In the genomic region with DNA sequence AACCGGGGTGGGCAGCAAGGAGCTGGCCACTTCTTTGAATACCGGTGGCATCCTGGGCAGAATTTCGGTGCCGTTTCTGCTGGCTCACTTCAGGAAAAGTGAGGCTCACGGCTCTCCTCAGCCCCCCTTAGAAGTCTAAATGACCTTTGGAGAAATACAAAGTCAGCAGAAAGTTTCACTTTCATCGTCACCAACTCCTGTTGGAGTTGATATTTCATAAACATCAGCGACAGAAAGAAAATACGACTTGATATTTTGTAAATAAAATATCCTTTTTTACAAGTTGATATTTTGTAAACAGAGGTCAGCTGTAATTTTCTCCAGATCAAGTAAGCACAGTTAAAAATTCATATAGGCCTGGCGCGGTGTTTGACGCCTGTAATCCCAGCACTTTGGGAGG, we compare ENCODE assay signal across 8 cellular contexts. TPM values are rescaled to one million over a fixed set of nuclear protein-coding genes. Genes with fewer than 3 reads are reported as not detected.
DNase-seq lines count a peak whose midpoint lies in the region; ATAC-seq, FAIRE-seq and TF ChIP-seq lines count a peak whose summit lies in the region.

No MANE protein-coding gene starts in this region.

- no peaks in the 10 kb centered on the region for H3K27me3 Mint-ChIP-seq in activated T-cell treated with anti-CD3 and anti-CD28 coated beads, Interleukin-2, amount 50 U/mL, for 24 hours

- TF ChIP-seq EP300 in GM12878 (IDR thresholded peaks at IDR 0.05; ENCODE audit: borderline replicate concordance in 1 of 2, control insufficient read depth in 1 of 2, low read depth in 2 of 2, low read length in 2 of 2) = no peak

- peak overlapping the region; percentile 79 for H3K4me3 ChIP-seq in GM12878
- peak overlapping the region; percentile 75 for H3K4me3 ChIP-seq in lower lobe of right lung
- peak overlapping the region; percentile 70 to 79 for H3K4me3 ChIP-seq in tibial artery

- no peak for FAIRE-seq in GM12878 (lab: Jason Lieb, UNC)

- peaks cover 35% of the 10 kb centered on the region for H3K9me3 Mint-ChIP-seq in activated T-cell treated with anti-CD3 and anti-CD28 coated beads, Interleukin-2, amount 50 U/mL, for 24 hours

- RAD21 ChIA-PET in GM12878 (lab: Charles Lee; ENCODE audit: unreplicated experiment) = interaction anchor here (0.7 to 0.8 kb wide), 2 partner anchors 23 to 95 kb away, joined by 4 read pairs; a partner anchor contains a TSS

- SMC1A ChIA-PET in GM12878 (lab: Charles Lee; ENCODE audit: uncharacterized antibody, unreplicated experiment) = interaction anchor here (1.2 kb wide), 1 partner anchor 93 kb away, joined by 3 read pairs; no protein-coding TSS in a partner anchor

- H3K4me1 Mint-ChIP-seq in activated T-cell treated with anti-CD3 and anti-CD28 coated beads, Interleukin-2, amount 50 U/mL, for 24 hours (ENCODE audit: low read depth) = peaks cover 22% of the 10 kb centered on the region

- no peak for TF ChIP-seq POLR2A in GM12878 (IDR thresholded peaks at IDR 0.05; ENCODE audit: low read depth, low read length)

- H3K27me3 ChIP-seq in GM12878 (replicated peaks in 1 of 2; ENCODE audit: control insufficient read depth in 2 of 2, insufficient read depth in 2 of 2, low read length in 1 of 2) = no peaks in the 10 kb centered on the region
- H3K27me3 ChIP-seq in lower lobe of right lung (ENCODE audit: low read depth) = no peaks in the 10 kb centered on the region
- no peaks in the 10 kb centered on the region for H3K27me3 ChIP-seq in tibial artery

- H3K79me2 ChIP-seq in GM12878 (ENCODE audit: control insufficient read depth, insufficient read depth, low read length) = peaks cover 2% of the 10 kb centered on the region

- peak overlapping the region; percentile 91 for H3K4me2 ChIP-seq in GM12878 (ENCODE audit: control insufficient read depth, insufficient read depth)

- CTCF ChIA-PET in GM12878 (lab: Yijun Ruan, JAX) = interaction anchor here (0.9 to 1.9 kb wide), 4 partner anchors 24 to 177 kb away, joined by 3 to 6 read pairs (median 4); no protein-coding TSS in a partner anchor

- intact Hi-C loops in GM12878 (cut with micrococcal nuclease; ENCODE audit: unreplicated experiment) (no loop called here), lower lobe of right lung (cut with DNase I) (no loop called here), tibial artery (cut with DNase I; ENCODE audit: low total_unique reads) (loop anchor here (5.0 to 10.0 kb wide), 2 partner anchors 89 to 151 kb away; no protein-coding TSS in a partner anchor)

- H3K4me1 ChIP-seq in GM12878 (ENCODE audit: control insufficient read depth, insufficient read depth, low read length) (peaks cover 6% of the 10 kb centered on the region; the same call in 1 of the 2 replicates), lower lobe of right lung (peaks cover 15% of the 10 kb centered on the region), tibial artery (peaks cover 0 to 23% (median 11%) of the 10 kb centered on the region in 4 donors)

- peak overlapping the region; percentile 76 for H3K9ac ChIP-seq in GM12878 (ENCODE audit: control insufficient read depth, insufficient read depth, low read length)

- no peak for TF ChIP-seq CTCF in GM12878 (IDR thresholded peaks at IDR 0.05 in 2 of 3, conservative IDR thresholded peaks at IDR 0.05 in 1 of 3; ENCODE audit: control insufficient read depth in 2 of 3, extremely low read depth in 1 of 3, insufficient read depth in 1 of 3, low read depth in 3 of 3, low read length in 3 of 3)
- no peak for TF ChIP-seq CTCF in lower lobe of right lung (IDR thresholded peaks at IDR 0.05)
- TF ChIP-seq CTCF in tibial artery (IDR thresholded peaks at IDR 0.05) = no peak

- peak overlapping the region; percentile 88 for H3K27ac Mint-ChIP-seq in activated T-cell treated with anti-CD3 and anti-CD28 coated beads, Interleukin-2, amount 50 U/mL, for 24 hours

- POLR2A ChIA-PET in GM12878 (lab: Charles Lee) = interaction anchor here (0.5 to 2.7 kb wide), 5 partner anchors 23 to 204 kb away, joined by 3 to 9 read pairs (median 4); a partner anchor contains a TSS

- H3K27ac ChIP-seq in GM12878 (ENCODE audit: control insufficient read depth, insufficient read depth) (peak overlapping the region; percentile 90), lower lobe of right lung (peak overlapping the region; percentile 92), tibial artery (peak overlapping the region; percentile 87 to 88)

- H3K9me3 ChIP-seq in GM12878 (replicated peaks; ENCODE audit: control insufficient read depth, insufficient read depth, low read length) (peaks cover 43% of the 10 kb centered on the region), lower lobe of right lung (peaks cover 69% of the 10 kb centered on the region), tibial artery (peaks cover 0 to 79% (median 38%) of the 10 kb centered on the region in 3 donors)

- H3K4me3 Mint-ChIP-seq in activated T-cell treated with anti-CD3 and anti-CD28 coated beads, Interleukin-2, amount 50 U/mL, for 24 hours = peak overlapping the region; percentile 82

- H2AFZ ChIP-seq in GM12878 (ENCODE audit: control insufficient read depth, low read depth, low read length) = peak overlapping the region; percentile 97

- ATAC-seq in GM12878 (no peak), lower lobe of right lung (no peak)

- no peak for TF ChIP-seq RAD21 in GM12878 (IDR thresholded peaks at IDR 0.05; ENCODE audit: insufficient read depth, low read depth, low read length)

- H3K36me3 Mint-ChIP-seq in activated T-cell treated with anti-CD3 and anti-CD28 coated beads, Interleukin-2, amount 50 U/mL, for 24 hours (ENCODE audit: low read depth) = peaks cover 97% of the 10 kb centered on the region

- DNase-seq in activated T-cell treated with anti-CD3 and anti-CD28 coated beads, Interleukin-2, amount 50 U/mL, for 24 hours = no peak
- DNase-seq in activated T-cell treated with anti-CD3 and anti-CD28 coated beads for 4 hours (no peak), GM12878 (ENCODE audit: low read depth, low spot score) (no peak), lower lobe of right lung (no peak), tibial artery (no peak), HuH-7.5 (ENCODE audit: low spot score) (no peak), hypothalamus (lab: John Stamatoyannopoulos, UW) (no peak)
- DNase-seq in stimulated activated CD4-positive, alpha-beta T cell treated with anti-CD3 and anti-CD28 coated beads, Interleukin-4, amount 100 ng/mL, for 4 hours = no peak

- H4K20me1 ChIP-seq in GM12878 (ENCODE audit: control insufficient read depth, insufficient read depth) = no peaks in the 10 kb centered on the region

- in situ Hi-C loops in GM12878 (cut with MboI) = no loop called here

- peaks cover 0 to 6% of the 10 kb centered on the region in 2 experiments; a peak in 1 of 4 replicates for H3K36me3 ChIP-seq in GM12878 (ENCODE audit: control insufficient read depth in 2 of 2, insufficient read depth in 2 of 2, low read length in 1 of 2)
- peaks cover 12% of the 10 kb centered on the region for H3K36me3 ChIP-seq in lower lobe of right lung
- peaks cover 56 to 62% (median 58%) of the 10 kb centered on the region in 3 donors for H3K36me3 ChIP-seq in tibial artery

- BruUV-seq in GM12878 (replicated peaks; lab: Mats Ljungman, UMichigan) = no TSS peak

- 71% methylated on average over 11 of the region's 11 CpGs for WGBS in GM12878 (ENCODE audit: insufficient coverage, insufficient replicate concordance, low lambda C conversion rate, missing lambda C conversion rate)

RNA-seq across cellular contexts. Expression of a gene that starts 0.8 kb away (rescaled TPM):
- total RNA-seq in GM12878 (2013; cell fraction: nucleolus; rRNA removed) = 73.5 and 82.1 TPM in 2 replicates
- 14.0 and 17.7 TPM in 2 replicates for total RNA-seq in GM12878 (2014; rRNA removed)
- 21.2 and 21.7 TPM in 2 replicates for total RNA-seq in GM12878 (2014; rRNA removed; fragmentation: Illumina TruSeq; extraction: Trizol)
- total RNA-seq in GM12878 (2021) = 13.7 and 15.7 TPM in 2 replicates
- 11.5 TPM for polyA plus RNA-seq in GM12878 (2011; ENCODE audit: low read depth)
- polyA plus RNA-seq in GM12878 (2011; rRNA removed) = 14.3 and 19.3 TPM in 2 replicates
- polyA plus RNA-seq in GM12878 (2011; cell fraction: cytosol; rRNA removed) = 5.9 and 6.9 TPM in 2 replicates
- 11.8 and 15.3 TPM in 2 replicates for polyA plus RNA-seq in GM12878 (2011; cell fraction: nucleus; rRNA removed)
- 11.4 and 17.2 TPM in 2 replicates for polyA plus RNA-seq in GM12878 (2012)
- 20.1 and 27.9 TPM in 2 replicates for polyA plus RNA-seq in GM12878 (2014; fragmentation: Illumina TruSeq; extraction: Trizol)
- 1 to 10 TPM; 7.4 to 8.7 TPM for polyA plus RNA-seq in GM12878 (2014; fragmentation: Nextera tagmentation; extraction: Ambion mirVana)
- 15.8 and 19.1 TPM in 2 replicates for polyA plus RNA-seq in GM12878 (2014; rRNA removed)
- 10 to 100 TPM; 16.5 to 18.7 TPM for polyA plus RNA-seq in GM12878 (2016; fragmentation: Nextera tagmentation; extraction: Ambion mirVana)
- 11.3 and 11.6 TPM in 2 replicates for polyA minus RNA-seq in GM12878 (2011; rRNA and poly(A)+ RNA removed)
- polyA minus RNA-seq in GM12878 (2011; cell fraction: cytosol; rRNA and poly(A)+ RNA removed) = 4.2 and 5.3 TPM in 2 replicates
- 9.1 and 15.1 TPM in 2 replicates for polyA minus RNA-seq in GM12878 (2011; cell fraction: nucleus; rRNA and poly(A)+ RNA removed)
- 32.4 TPM for total RNA-seq in lower lobe of right lung

RNA-seq across cellular contexts. Expression of a gene that starts 0.8 kb away (rescaled TPM):
- 18.7 and 19.3 TPM in 2 replicates for total RNA-seq in GM12878 (2013; cell fraction: nucleolus; rRNA removed)
- total RNA-seq in GM12878 (2014; rRNA removed) = 2.5 and 2.8 TPM in 2 replicates
- 2.5 and 3.1 TPM in 2 replicates for total RNA-seq in GM12878 (2014; rRNA removed; fragmentation: Illumina TruSeq; extraction: Trizol)
- total RNA-seq in GM12878 (2021) = 1.9 and 2.0 TPM in 2 replicates
- polyA plus RNA-seq in GM12878 (2011; ENCODE audit: low read depth) = 0.93 TPM
- polyA plus RNA-seq in GM12878 (2011; rRNA removed) = 3.8 and 5.3 TPM in 2 replicates
- 1.3 and 1.8 TPM in 2 replicates for polyA plus RNA-seq in GM12878 (2011; cell fraction: cytosol; rRNA removed)
- polyA plus RNA-seq in GM12878 (2011; cell fraction: nucleus; rRNA removed) = 4.5 and 5.3 TPM in 2 replicates
- 1.4 and 2.6 TPM in 2 replicates for polyA plus RNA-seq in GM12878 (2012)
- 3.6 and 4.3 TPM in 2 replicates for polyA plus RNA-seq in GM12878 (2014; fragmentation: Illumina TruSeq; extraction: Trizol)
- polyA plus RNA-seq in GM12878 (2014; fragmentation: Nextera tagmentation; extraction: Ambion mirVana) = under 1 TPM; 0.37 to 0.77 TPM
- polyA plus RNA-seq in GM12878 (2014; rRNA removed) = 2.0 and 3.0 TPM in 2 replicates
- polyA plus RNA-seq in GM12878 (2016; fragmentation: Nextera tagmentation; extraction: Ambion mirVana) = 1 to 10 TPM; 3.0 to 3.4 TPM
- polyA minus RNA-seq in GM12878 (2011; rRNA and poly(A)+ RNA removed) = 5.6 and 7.6 TPM in 2 replicates
- 0.62 and 1.1 TPM in 2 replicates for polyA minus RNA-seq in GM12878 (2011; cell fraction: cytosol; rRNA and poly(A)+ RNA removed)
- 4.5 and 6.7 TPM in 2 replicates for polyA minus RNA-seq in GM12878 (2011; cell fraction: nucleus; rRNA and poly(A)+ RNA removed)
- 5.3 TPM for total RNA-seq in lower lobe of right lung

RNA-seq across cellular contexts. Expression of a gene that starts 22.8 kb away (rescaled TPM):
- 63.5 and 73.7 TPM in 2 replicates for total RNA-seq in GM12878 (2013; cell fraction: nucleolus; rRNA removed)
- total RNA-seq in GM12878 (2014; rRNA removed) = 39.0 and 45.6 TPM in 2 replicates
- total RNA-seq in GM12878 (2014; rRNA removed; fragmentation: Illumina TruSeq; extraction: Trizol) = 29.0 and 29.7 TPM in 2 replicates
- 24.6 and 28.3 TPM in 2 replicates for total RNA-seq in GM12878 (2021)
- 22.5 TPM for polyA plus RNA-seq in GM12878 (2011; ENCODE audit: low read depth)
- 12.0 and 13.4 TPM in 2 replicates for polyA plus RNA-seq in GM12878 (2011; rRNA removed)
- 17.2 and 18.2 TPM in 2 replicates for polyA plus RNA-seq in GM12878 (2011; cell fraction: cytosol; rRNA removed)
- 29.7 and 36.6 TPM in 2 replicates for polyA plus RNA-seq in GM12878 (2011; cell fraction: nucleus; rRNA removed)
- polyA plus RNA-seq in GM12878 (2012) = 22.7 and 28.4 TPM in 2 replicates
- polyA plus RNA-seq in GM12878 (2014; fragmentation: Illumina TruSeq; extraction: Trizol) = 31.2 and 38.0 TPM in 2 replicates
- polyA plus RNA-seq in GM12878 (2014; fragmentation: Nextera tagmentation; extraction: Ambion mirVana) = 1 to 10 TPM; 4.7 to 5.3 TPM
- polyA plus RNA-seq in GM12878 (2014; rRNA removed) = 22.6 and 23.2 TPM in 2 replicates
- 10 to 100 TPM; 17.2 to 26.3 TPM for polyA plus RNA-seq in GM12878 (2016; fragmentation: Nextera tagmentation; extraction: Ambion mirVana)
- 12.2 and 17.7 TPM in 2 replicates for polyA minus RNA-seq in GM12878 (2011; rRNA and poly(A)+ RNA removed)
- polyA minus RNA-seq in GM12878 (2011; cell fraction: cytosol; rRNA and poly(A)+ RNA removed) = 11.1 and 13.6 TPM in 2 replicates
- 20.8 and 27.5 TPM in 2 replicates for polyA minus RNA-seq in GM12878 (2011; cell fraction: nucleus; rRNA and poly(A)+ RNA removed)
- total RNA-seq in lower lobe of right lung = 23.2 TPM

RNA-seq across cellular contexts. Expression of a gene that starts 49.6 kb away (rescaled TPM):
- 0.37 and 0.56 TPM in 2 replicates for total RNA-seq in GM12878 (2013; cell fraction: nucleolus; rRNA removed)
- total RNA-seq in GM12878 (2014; rRNA removed) (not detected in 2 replicates), GM12878 (2014; rRNA removed; fragmentation: Illumina TruSeq; extraction: Trizol) (not detected in 2 replicates), GM12878 (2021) (0.21 TPM in 1 of 2 replicates, not detected in the other), lower lobe of right lung (not detected)
- polyA plus RNA-seq in GM12878 (2011; ENCODE audit: low read depth) = not detected
- polyA plus RNA-seq in GM12878 (2011; rRNA removed) (0.05 and 0.16 TPM in 2 replicates), GM12878 (2014; fragmentation: Illumina TruSeq; extraction: Trizol) (0.06 TPM in 1 of 2 replicates, not detected in the other), GM12878 (2014; fragmentation: Nextera tagmentation; extraction: Ambion mirVana) (under 1 TPM in 1 of 2 experiments, not detected in 1; 0.21 TPM), GM12878 (2014; rRNA removed) (not detected in 2 replicates), GM12878 (2016; fragmentation: Nextera tagmentation; extraction: Ambion mirVana) (under 1 TPM in 1 of 2 experiments, not detected in 1; 0.14 TPM)
- 0.16 and 0.22 TPM in 2 replicates for polyA plus RNA-seq in GM12878 (2011; cell fraction: cytosol; rRNA removed)
- polyA plus RNA-seq in GM12878 (2011; cell fraction: nucleus; rRNA removed) = 0.07 and 0.12 TPM in 2 replicates
- polyA plus RNA-seq in GM12878 (2012) = 0.07 and 0.11 TPM in 2 replicates
- polyA minus RNA-seq in GM12878 (2011; rRNA and poly(A)+ RNA removed) = 0.15 and 0.73 TPM in 2 replicates
- polyA minus RNA-seq in GM12878 (2011; cell fraction: cytosol; rRNA and poly(A)+ RNA removed) = not detected in 2 replicates
- 0.29 TPM in 1 of 2 replicates, not detected in the other for polyA minus RNA-seq in GM12878 (2011; cell fraction: nucleus; rRNA and poly(A)+ RNA removed)

RNA-seq across cellular contexts. Expression of a gene that starts 49.6 kb away (rescaled TPM):
- 0.29 TPM in 1 of 2 replicates, not detected in the other for total RNA-seq in GM12878 (2013; cell fraction: nucleolus; rRNA removed)
- total RNA-seq in GM12878 (2014; rRNA removed) (0.05 and 0.11 TPM in 2 replicates), GM12878 (2014; rRNA removed; fragmentation: Illumina TruSeq; extraction: Trizol) (0.14 TPM in 1 of 2 replicates, not detected in the other), GM12878 (2021) (0.10 and 0.11 TPM in 2 replicates), lower lobe of right lung (13.5 TPM)
- polyA plus RNA-seq in GM12878 (2011; ENCODE audit: low read depth) = not detected
- polyA plus RNA-seq in GM12878 (2011; rRNA removed) (0.03 TPM in 1 of 2 replicates, not detected in the other), GM12878 (2014; fragmentation: Illumina TruSeq; extraction: Trizol) (0.07 and 0.08 TPM in 2 replicates), GM12878 (2014; fragmentation: Nextera tagmentation; extraction: Ambion mirVana) (not detected), GM12878 (2014; rRNA removed) (0.09 and 0.29 TPM in 2 replicates), GM12878 (2016; fragmentation: Nextera tagmentation; extraction: Ambion mirVana) (not detected)
- polyA plus RNA-seq in GM12878 (2011; cell fraction: cytosol; rRNA removed) = not detected in 2 replicates
- polyA plus RNA-seq in GM12878 (2011; cell fraction: nucleus; rRNA removed) = 0.03 and 0.10 TPM in 2 replicates
- 0.07 and 0.13 TPM in 2 replicates for polyA plus RNA-seq in GM12878 (2012)
- polyA minus RNA-seq in GM12878 (2011; rRNA and poly(A)+ RNA removed) = 0.29 TPM in 1 of 2 replicates, not detected in the other
- not detected in 2 replicates for polyA minus RNA-seq in GM12878 (2011; cell fraction: cytosol; rRNA and poly(A)+ RNA removed)
- polyA minus RNA-seq in GM12878 (2011; cell fraction: nucleus; rRNA and poly(A)+ RNA removed) = not detected in 2 replicates
